In genomic region chr1:3453891-3454810, GRCh38 we compare ENCODE assay signal across 8 cellular contexts. TPM values are rescaled to one million over a fixed set of nuclear protein-coding genes. Genes with fewer than 3 reads are reported as not detected.
DNase-seq lines count a peak whose midpoint lies in the region; ATAC-seq and TF ChIP-seq lines count a peak whose summit lies in the region.

Gene ARHGEF16, plus strand, starts transcription at chr1:3454665. Its CDS starts 8,420 bp downstream, at chr1:3463085.

- ATAC-seq in GM21737 (IDR thresholded peaks at IDR 0.05; ENCODE audit: unreplicated experiment) (no peak), HG02870 (IDR thresholded peaks at IDR 0.05; ENCODE audit: unreplicated experiment) (no peak)

- TF ChIP-seq CTCF in osteocyte (IDR thresholded peaks at IDR 0.05): peak; percentile 58

- peaks cover 13% of the 10 kb centered on the region for H3K27me3 Mint-ChIP-seq in activated CD4-positive, alpha-beta memory T cell treated with anti-CD3 and anti-CD28 coated beads for 36 hours
- H3K27me3 Mint-ChIP-seq in activated CD4-positive, alpha-beta memory T cell treated with anti-CD3 and anti-CD28 coated beads, Interleukin-2, amount 10 ng/mL, durations not matched to agents 7 days and 5 days: peaks cover 18% of the 10 kb centered on the region
- peaks cover 10% of the 10 kb centered on the region for H3K27me3 Mint-ChIP-seq in osteocyte (ENCODE audit: unreplicated experiment)

- H3K4me1 Mint-ChIP-seq in activated CD4-positive, alpha-beta memory T cell treated with anti-CD3 and anti-CD28 coated beads for 36 hours (ENCODE audit: low read depth): peaks cover 2% of the 10 kb centered on the region
- peaks cover 4% of the 10 kb centered on the region for H3K4me1 Mint-ChIP-seq in activated CD4-positive, alpha-beta memory T cell treated with anti-CD3 and anti-CD28 coated beads, Interleukin-2, amount 10 ng/mL, durations not matched to agents 7 days and 5 days
- peaks cover 27% of the 10 kb centered on the region for H3K4me1 Mint-ChIP-seq in osteocyte (ENCODE audit: unreplicated experiment)

- H3K9me3 Mint-ChIP-seq in activated CD4-positive, alpha-beta memory T cell treated with anti-CD3 and anti-CD28 coated beads for 36 hours: no peaks in the 10 kb centered on the region
- no peaks in the 10 kb centered on the region for H3K9me3 Mint-ChIP-seq in activated CD4-positive, alpha-beta memory T cell treated with anti-CD3 and anti-CD28 coated beads, Interleukin-2, amount 10 ng/mL, durations not matched to agents 7 days and 5 days
- H3K9me3 Mint-ChIP-seq in osteocyte (ENCODE audit: unreplicated experiment): no peaks in the 10 kb centered on the region

- DNase-seq in activated CD4-positive, alpha-beta memory T cell treated with anti-CD3 and anti-CD28 coated beads for 36 hours: peak; percentile 31
- DNase-seq in activated CD4-positive, alpha-beta memory T cell treated with anti-CD3 and anti-CD28 coated beads, Interleukin-2, amount 10 ng/mL, durations not matched to agents 7 days and 5 days: no peak
- DNase-seq in NCI-H2196 treated with DMSO at 0.1 percent for 48 hours (lab: John Stamatoyannopoulos, UW; ENCODE audit: unreplicated experiment) (peak; percentile 78), glomerular visceral epithelial cell (ENCODE audit: extremely low spot score) (peak; percentile 71), osteocyte (ENCODE audit: extremely low spot score, unreplicated experiment) (no peak)
- DNase-seq in activated naive CD4-positive, alpha-beta T cell treated with Interleukin-2 at 50 U/mL for 16 hours: peak; percentile 32

- no peaks in the 10 kb centered on the region for H3K36me3 Mint-ChIP-seq in activated CD4-positive, alpha-beta memory T cell treated with anti-CD3 and anti-CD28 coated beads for 36 hours
- H3K36me3 Mint-ChIP-seq in activated CD4-positive, alpha-beta memory T cell treated with anti-CD3 and anti-CD28 coated beads, Interleukin-2, amount 10 ng/mL, durations not matched to agents 7 days and 5 days (ENCODE audit: low read depth): no peaks in the 10 kb centered on the region
- no peaks in the 10 kb centered on the region for H3K36me3 Mint-ChIP-seq in osteocyte (ENCODE audit: unreplicated experiment)

- POLR2A ChIA-PET in activated CD4-positive, alpha-beta memory T cell treated with anti-CD3 and anti-CD28 coated beads for 36 hours (lab: Charles Lee): no interaction called here
- POLR2A ChIA-PET in activated CD4-positive, alpha-beta memory T cell treated with anti-CD3 and anti-CD28 coated beads, Interleukin-2, amount 10 ng/mL, durations not matched to agents 7 days and 5 days (lab: Charles Lee): no interaction called here

- intact Hi-C loops in activated CD4-positive, alpha-beta memory T cell treated with anti-CD3 and anti-CD28 coated beads for 36 hours (cut with micrococcal nuclease): loop anchor here (1.0 to 10.0 kb wide), 3 partner anchors 29 to 271 kb away; no protein-coding TSS in a partner anchor

- CTCF ChIA-PET in activated CD4-positive, alpha-beta memory T cell treated with anti-CD3 and anti-CD28 coated beads for 36 hours (lab: Charles Lee): interaction anchor here (0.8 to 2.8 kb wide), 13 partner anchors 8 to 352 kb away, joined by 3 to 75 read pairs (median 7); no protein-coding TSS in a partner anchor
- CTCF ChIA-PET in activated CD4-positive, alpha-beta memory T cell treated with anti-CD3 and anti-CD28 coated beads, Interleukin-2, amount 10 ng/mL, durations not matched to agents 7 days and 5 days (lab: Charles Lee): interaction anchor here (1.3 to 2.3 kb wide), 3 partner anchors 31 to 167 kb away, joined by 8 to 22 read pairs (median 13); no protein-coding TSS in a partner anchor

- no peak within 1 kb of the TSS for H3K27ac Mint-ChIP-seq in activated CD4-positive, alpha-beta memory T cell treated with anti-CD3 and anti-CD28 coated beads for 36 hours
- no peak within 1 kb of the TSS for H3K27ac Mint-ChIP-seq in activated CD4-positive, alpha-beta memory T cell treated with anti-CD3 and anti-CD28 coated beads, Interleukin-2, amount 10 ng/mL, durations not matched to agents 7 days and 5 days
- peak within 1 kb of the TSS; percentile 38 for H3K27ac Mint-ChIP-seq in osteocyte (ENCODE audit: unreplicated experiment)

- peak within 1 kb of the TSS; percentile 41 for H3K4me3 Mint-ChIP-seq in activated CD4-positive, alpha-beta memory T cell treated with anti-CD3 and anti-CD28 coated beads for 36 hours
- no peak within 1 kb of the TSS for H3K4me3 Mint-ChIP-seq in activated CD4-positive, alpha-beta memory T cell treated with anti-CD3 and anti-CD28 coated beads, Interleukin-2, amount 10 ng/mL, durations not matched to agents 7 days and 5 days
- peak within 1 kb of the TSS; percentile 66 for H3K4me3 Mint-ChIP-seq in osteocyte (ENCODE audit: unreplicated experiment)

RNA-seq across cellular contexts. Expression of gene ARHGEF16, which starts in this region (rescaled TPM):
- under 1 TPM; 0.17 to 0.24 TPM for total RNA-seq in activated CD4-positive, alpha-beta memory T cell treated with anti-CD3 and anti-CD28 coated beads for 36 hours
- total RNA-seq in activated CD4-positive, alpha-beta memory T cell treated with anti-CD3 and anti-CD28 coated beads, Interleukin-2, amount 10 ng/mL, durations not matched to agents 7 days and 5 days: not detected
- total RNA-seq in osteocyte: 3.2 and 4.3 TPM in 2 replicates

Comparison
In these comparisons a context has a peak if more than half of its experiments do, and no peak if none do; other contexts are left out.
1. Peak in DNase-seq in activated CD4-positive, alpha-beta memory T cell treated with anti-CD3 and anti-CD28 coated beads for 36 hours; RNA of the gene not detected or under 1 TPM.
2. DNase-seq: peak in NCI-H2196 treated with DMSO at 0.1 percent for 48 hours (single experiment), activated naive CD4-positive, alpha-beta T cell treated with Interleukin-2 at 50 U/mL for 16 hours (single experiment) and glomerular visceral epithelial cell (single experiment); none in activated CD4-positive, alpha-beta memory T cell treated with anti-CD3 and anti-CD28 coated beads, Interleukin-2, amount 10 ng/mL, durations not matched to agents 7 days and 5 days (single experiment) and osteocyte (single experiment).